Comparison of ENCODE assay signal across 24 cellular contexts in the genomic region with DNA sequence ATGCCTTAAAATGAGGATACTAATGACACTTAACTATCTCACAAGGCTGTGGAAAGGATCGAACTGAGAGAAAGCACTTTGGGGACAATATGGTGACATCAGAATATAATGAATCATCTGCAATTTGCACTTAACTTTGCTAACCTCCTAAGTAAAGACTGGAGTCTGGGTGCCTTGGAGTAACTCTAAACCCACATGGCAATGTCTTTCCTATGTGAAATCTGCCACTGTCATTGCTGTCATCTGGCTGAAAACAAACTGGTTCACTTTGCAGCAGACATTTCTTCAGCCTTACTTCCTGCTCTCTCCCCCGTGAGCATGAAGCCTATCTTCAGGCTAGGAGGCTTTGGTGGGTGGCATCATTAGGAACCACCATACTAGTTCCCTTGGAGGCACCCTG.
DNase-seq lines count a peak whose midpoint lies in the region; ATAC-seq, FAIRE-seq and TF ChIP-seq lines count a peak whose summit lies in the region.
"Had no signal": no experiment of that assay in that cellular context is flagged by ENCODE, and none has a peak within 500 bp of the region (broad histone marks: within the 10 kb centered on the region; RNA-seq: fewer than 3 reads in every experiment).

No MANE protein-coding gene starts in this region.

- H3K4me1 ChIP-seq in cardiac muscle cell (ENCODE audit: low read depth) (peaks cover 21% of the 10 kb centered on the region), psoas muscle (peaks cover 8% of the 10 kb centered on the region)
- H3K4me1 ChIP-seq: A549; BLaER1 treated with 17β-estradiol and CSF1 and Interleukin-3, amounts not matched to agents 10 nM and 100 nM; Caco-2 had no signal

- peak; percentile 6 for FAIRE-seq in H54 (lab: Jason Lieb, UNC)
- FAIRE-seq: A549, D721Med, G401.6, GM12878, GM12892, GM18507 had no signal

- H3K4me3 ChIP-seq in cardiac muscle cell: no peak overlapping the region
- no peak overlapping the region for H3K4me3 ChIP-seq in psoas muscle
- H3K4me3 ChIP-seq: A549; BLaER1 treated with 17β-estradiol and CSF1 and Interleukin-3, amounts not matched to agents 10 nM and 100 nM; GM12878 had no signal

- H3K27ac ChIP-seq in cardiac muscle cell (peak overlapping the region; percentile 70), psoas muscle (peak overlapping the region; percentile 76)
- H3K27ac ChIP-seq: 22Rv1; A549; BLaER1 treated with 17β-estradiol and CSF1 and Interleukin-3, amounts not matched to agents 10 nM and 100 nM; C4-2B had no signal

- 34 to 72% (median 43%) methylated on average over 2 of the region's 2 CpGs for WGBS in psoas muscle, 3 donors

- DNase-seq in cardiac muscle cell (ENCODE audit: low read depth in 1 of 2, low spot score in 1 of 2) (no peak), Right ventricle myocardium superior (no peak), left ventricle myocardium superior (no peak), Right ventricle myocardium inferior (ENCODE audit: missing footprints) (no peak), H54 (ENCODE audit: insufficient read length, low spot score) (no peak), psoas muscle (no peak), NCI-H446 (lab: John Stamatoyannopoulos, UW) (no peak)
- DNase-seq: AML-193; Caco-2; Calu3; CD4-positive, alpha-beta T cell; CD8-positive, alpha-beta T cell; DMS79 treated with DMSO at 0.1 percent for 48 hours; GF-D8 had no signal

- no peak for TF ChIP-seq POLR2A in H54 (IDR thresholded peaks at IDR 0.05; ENCODE audit: low read depth, low read length)

- H3K36me3 ChIP-seq in cardiac muscle cell (no peaks in the 10 kb centered on the region), psoas muscle (ENCODE audit: insufficient read depth in 1 of 2, low read depth in 1 of 2) (no peaks in the 10 kb centered on the region)
- H3K36me3 ChIP-seq: BLaER1 treated with 17β-estradiol and CSF1 and Interleukin-3, amounts not matched to agents 10 nM and 100 nM had no signal

- TF ChIP-seq CTCF in cardiac muscle cell (IDR thresholded peaks at IDR 0.05; ENCODE audit: low read depth, low read length) (no peak), psoas muscle (IDR thresholded peaks at IDR 0.05) (no peak)

- H3K9me3 ChIP-seq in cardiac muscle cell (ENCODE audit: low read depth) (no peaks in the 10 kb centered on the region), psoas muscle (no peaks in the 10 kb centered on the region)
- H3K9me3 ChIP-seq: A549, Caco-2 had no signal

- ATAC-seq in Right ventricle myocardium superior (ENCODE audit: poor library complexity) (no peak), left ventricle myocardium superior (peak; percentile 14), Right ventricle myocardium inferior (no peak), psoas muscle (peak; percentile 80 to 92 (median 88)), HG02840 (IDR thresholded peaks at IDR 0.05; ENCODE audit: low FRiP score, unreplicated experiment) (no peak)
- ATAC-seq: A549; CD8-positive, alpha-beta T cell; GM12878 had no signal

- intact Hi-C loops in Right ventricle myocardium superior (cut with DNase I): no loop called here
- intact Hi-C loops in left ventricle myocardium superior (cut with micrococcal nuclease): no loop called here
- intact Hi-C loops in Right ventricle myocardium inferior (cut with DNase I): no loop called here
- intact Hi-C loops in psoas muscle (cut with DNase I): no loop called here

- H3K27me3 ChIP-seq in cardiac muscle cell (no peaks in the 10 kb centered on the region), psoas muscle (ENCODE audit: insufficient read depth in 3 of 3, low read length in 2 of 3) (no peaks in the 10 kb centered on the region)
- H3K27me3 ChIP-seq: BLaER1 treated with 17β-estradiol and CSF1 and Interleukin-3, amounts not matched to agents 10 nM and 100 nM had no signal

Comparison
In these comparisons a context has a peak if more than half of its experiments do, and no peak if none do; other contexts are left out.
1. ATAC-seq: peak in left ventricle myocardium superior (single experiment) and psoas muscle (4 of 4); none in Right ventricle myocardium superior (single experiment), Right ventricle myocardium inferior (single experiment) and HG02840 (single experiment).